In the genomic region with DNA sequence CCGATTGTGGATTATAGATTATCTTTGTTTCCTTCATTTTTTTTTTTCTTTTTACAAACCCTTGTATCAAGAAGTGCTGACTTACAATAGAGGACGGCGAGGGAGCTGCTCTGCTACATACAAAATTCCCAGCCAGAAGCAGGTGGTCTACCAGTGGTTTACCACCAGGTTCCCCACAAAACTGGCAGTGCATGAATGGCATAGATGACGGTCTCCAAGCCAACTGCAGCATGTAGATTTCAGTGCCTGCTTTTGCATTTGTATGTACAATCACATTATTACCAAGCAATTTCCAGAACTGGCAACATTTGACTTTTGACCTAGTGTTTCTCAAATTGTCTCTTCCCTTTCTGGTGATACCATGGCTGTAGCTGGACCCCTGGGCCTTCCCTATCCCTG, we compare ENCODE assay signal across 15 cellular contexts.
DNase-seq lines count a peak whose midpoint lies in the region; ATAC-seq and TF ChIP-seq lines count a peak whose summit lies in the region.
"Had no signal": no experiment of that assay in that cellular context is flagged by ENCODE, and none has a peak within 500 bp of the region (broad histone marks: within the 10 kb centered on the region; RNA-seq: fewer than 3 reads in every experiment).

No MANE protein-coding gene starts in this region.

- no peaks in the 10 kb centered on the region for H3K36me3 Mint-ChIP-seq in MCF 10A (ENCODE audit: insufficient read depth, unreplicated experiment)
- H3K36me3 Mint-ChIP-seq: activated naive CD8-positive, alpha-beta T cell treated with anti-CD3 and anti-CD28 coated beads for 36 hours; memory B cell had no signal

- no TSS peak for BruUV-seq in MCF 10A (replicated peaks; lab: Mats Ljungman, UMichigan)

- H3K27me3 Mint-ChIP-seq in MCF 10A (ENCODE audit: insufficient read depth, unreplicated experiment): peaks cover 19% of the 10 kb centered on the region

- H3K36me3 ChIP-seq in breast epithelium (no peaks in the 10 kb centered on the region), subcutaneous abdominal adipose tissue (ENCODE audit: control insufficient read depth in 5 of 5, insufficient read depth in 5 of 5, low read length in 5 of 5) (no peaks in the 10 kb centered on the region)
- H3K36me3 ChIP-seq: vagina had no signal

- TF ChIP-seq CTCF in MCF 10A (IDR thresholded peaks at IDR 0.05; ENCODE audit: unreplicated experiment): no peak
- no peak for TF ChIP-seq CTCF in breast epithelium (IDR thresholded peaks at IDR 0.05)
- TF ChIP-seq CTCF in VCaP (conservative IDR thresholded peaks at IDR 0.05): no peak
- no peak for TF ChIP-seq CTCF in fibroblast of the aortic adventitia (IDR thresholded peaks at IDR 0.05; ENCODE audit: insufficient read depth, low read length)

- H3K9me3 ChIP-seq in breast epithelium: no peaks in the 10 kb centered on the region
- no peaks in the 10 kb centered on the region for H3K9me3 ChIP-seq in subcutaneous abdominal adipose tissue (ENCODE audit: control insufficient read depth in 5 of 5, low read length in 5 of 5)
- H3K9me3 ChIP-seq: vagina had no signal

- peak overlapping the region in 1 of 5 donors; percentile 8 for H3K9ac ChIP-seq in subcutaneous abdominal adipose tissue (ENCODE audit: low read length in 5 of 5)

- H3K4me3 ChIP-seq in breast epithelium: peak overlapping the region in 1 of 3 donors; percentile 65
- H3K4me3 ChIP-seq in fibroblast of the aortic adventitia (ENCODE audit: low read depth, low read length): peak overlapping the region; percentile 27
- H3K4me3 ChIP-seq in subcutaneous abdominal adipose tissue (ENCODE audit: low read depth in 1 of 5, low read length in 5 of 5): peak overlapping the region in 2 of 5 donors; percentile 48 to 50
- H3K4me3 ChIP-seq: GM12878, K562 had no signal

- H3K9me3 Mint-ChIP-seq in MCF 10A (ENCODE audit: unreplicated experiment): no peaks in the 10 kb centered on the region
- H3K9me3 Mint-ChIP-seq: activated naive CD8-positive, alpha-beta T cell treated with anti-CD3 and anti-CD28 coated beads for 36 hours; memory B cell; nephron progenitor cell had no signal

- peaks cover 11% of the 10 kb centered on the region for H3K4me1 Mint-ChIP-seq in MCF 10A (ENCODE audit: insufficient read depth, unreplicated experiment)

- H3K27me3 ChIP-seq in breast epithelium (no peaks in the 10 kb centered on the region), subcutaneous abdominal adipose tissue (ENCODE audit: control insufficient read depth in 5 of 5, insufficient read depth in 4 of 5, low read length in 5 of 5) (peaks cover 0 to 2% (median 0%) of the 10 kb centered on the region in 5 donors)
- H3K27me3 ChIP-seq: vagina had no signal

- H3K27ac ChIP-seq in breast epithelium (peak overlapping the region in 1 of 2 donors; percentile 91), VCaP (peak overlapping the region; percentile 36; the same call in 1 of the 2 replicates), subcutaneous abdominal adipose tissue (ENCODE audit: low read depth, low read length) (peak overlapping the region; percentile 71)
- H3K27ac ChIP-seq: vagina had no signal

- H3K4me1 ChIP-seq in breast epithelium (no peaks in the 10 kb centered on the region), subcutaneous abdominal adipose tissue (ENCODE audit: control insufficient read depth in 5 of 5, insufficient read depth in 5 of 5, low read length in 5 of 5) (peaks cover 0 to 12% (median 10%) of the 10 kb centered on the region in 5 donors)
- H3K4me1 ChIP-seq: vagina had no signal

- DNase-seq in MCF 10A (ENCODE audit: unreplicated experiment) (no peak), breast epithelium (ENCODE audit: low spot score in 2 of 2) (no peak), fibroblast of the aortic adventitia (ENCODE audit: low read depth) (no peak), occipital lobe (lab: John Stamatoyannopoulos, UW) (no peak)

- TF ChIP-seq POLR2A in breast epithelium (IDR thresholded peaks at IDR 0.05): no peak

- peak overlapping the region; percentile 72 for H3K4me3 Mint-ChIP-seq in MCF 10A (ENCODE audit: unreplicated experiment)
- H3K4me3 Mint-ChIP-seq: activated naive CD8-positive, alpha-beta T cell treated with anti-CD3 and anti-CD28 coated beads for 36 hours; nephron progenitor cell had no signal

- CTCF ChIA-PET in MCF 10A (lab: Yijun Ruan, JAX): interaction anchor here (0.6 to 2.0 kb wide), 13 partner anchors 12 to 1071 kb away, joined by 3 to 11 read pairs (median 3); no protein-coding TSS in a partner anchor

- POLR2A ChIA-PET in MCF 10A (lab: Yijun Ruan, JAX): interaction anchor here (0.6 kb wide), 1 partner anchor 430 kb away, joined by 3 read pairs; no protein-coding TSS in a partner anchor

- ATAC-seq in HG03135 (IDR thresholded peaks at IDR 0.05; ENCODE audit: unreplicated experiment): no peak
- ATAC-seq in HG03469 (IDR thresholded peaks at IDR 0.05; ENCODE audit: unreplicated experiment): no peak

- intact Hi-C loops in MCF 10A (cut with micrococcal nuclease): loop anchor here (1.0 to 10.0 kb wide), 4 partner anchors 148 to 1132 kb away; partner anchors contain the start of gene MLLT3
- intact Hi-C loops in breast epithelium (cut with DNase I; ENCODE audit: low total_unique reads): no loop called here

- no peak overlapping the region for H3K27ac Mint-ChIP-seq in MCF 10A (ENCODE audit: low read depth, unreplicated experiment)
- H3K27ac Mint-ChIP-seq: activated naive CD8-positive, alpha-beta T cell treated with anti-CD3 and anti-CD28 coated beads for 36 hours; memory B cell; nephron progenitor cell; T-helper 17 cell had no signal
